22 cellular contexts compared by ENCODE assay signal in genomic region chr1:185654199-185654951, GRCh38.
DNase-seq lines count a peak whose midpoint lies in the region; ATAC-seq and TF ChIP-seq lines count a peak whose summit lies in the region.
"Had no signal": no experiment of that assay in that cellular context is flagged by ENCODE, and none has a peak within 500 bp of the region (broad histone marks: within the 10 kb centered on the region; RNA-seq: fewer than 3 reads in every experiment).

No MANE protein-coding gene starts in this region.

- DNase-seq in Right ventricle myocardium inferior (ENCODE audit: missing footprints) = no peak
- DNase-seq in cardiac septum (ENCODE audit: low spot score) = no peak
- DNase-seq in epithelial cell of esophagus (ENCODE audit: low read depth) = peak; percentile 39
- no peak for DNase-seq in left lung
- no peak for DNase-seq in DMS 273 (lab: John Stamatoyannopoulos, UW; ENCODE audit: unreplicated experiment)
- DNase-seq in ovary = no peak
- DNase-seq in AG08395 (ENCODE audit: low spot score) = no peak
- DNase-seq in KBM-7 = no peak
- DNase-seq: 8988T; activated CD4-positive, alpha-beta T cell treated with anti-CD3 and anti-CD28 coated beads for 1 hour; activated gamma-delta T cell; aorta; DMS79; effector CD4-positive, alpha-beta T cell; GM23248; KG1; NCI-H1092 treated with DMSO at 0.1 percent for 48 hours; NCI-H69; OCI-M1; thyroid gland had no signal

- WGBS in ovary, 3 donors = 66 to 80% (median 70%) methylated on average over 4 of the region's 4 CpGs

- TF ChIP-seq POLR2A in ovary (IDR thresholded peaks at IDR 0.05) = no peak

- TF ChIP-seq EP300 in ovary (IDR thresholded peaks at IDR 0.05) = no peak

- in situ Hi-C loops in KBM-7 (cut with MboI; ENCODE audit: low pct_unique_long_range_greater_than_20kb, low sequenced_read_pairs) = no loop called here

- no peak for TF ChIP-seq CTCF in epithelial cell of esophagus (IDR thresholded peaks at IDR 0.05; ENCODE audit: insufficient read depth, low read depth, low read length, missing control alignments)
- TF ChIP-seq CTCF in left lung (IDR thresholded peaks at IDR 0.05) = no peak
- no peak for TF ChIP-seq CTCF in ovary (IDR thresholded peaks at IDR 0.05)

- ATAC-seq in Right ventricle myocardium inferior (peak; percentile 91), left lung (peak; percentile 59)
- ATAC-seq: stimulated activated memory B cell treated with anti-CD40 and anti-IgM and Interleukin-4, amounts not matched to agents 10 μg/mL and 1 μg/mL and 100 μg/mL, for 72 hours had no signal

- intact Hi-C loops in Right ventricle myocardium inferior (cut with DNase I) = loop anchor here (5.0 kb wide), 1 partner anchor 337 kb away; the partner anchor contains the start of gene IVNS1ABP
- intact Hi-C loops in cardiac septum (cut with DNase I) = loop anchor here (5.0 kb wide), 1 partner anchor 167 kb away; no protein-coding TSS in a partner anchor
- intact Hi-C loops in left lung (cut with DNase I) = no loop called here
- intact Hi-C loops in ovary (cut with DNase I) = no loop called here

- H3K27ac ChIP-seq in left lung = no peak overlapping the region
- H3K27ac ChIP-seq in ovary = no peak overlapping the region
- H3K27ac ChIP-seq: C4-2B, GM23248, thyroid gland had no signal

- H3K27me3 ChIP-seq in left lung (no peaks in the 10 kb centered on the region), ovary (no peaks in the 10 kb centered on the region)
- H3K27me3 ChIP-seq: thyroid gland had no signal

- H3K36me3 ChIP-seq in left lung (no peaks in the 10 kb centered on the region), ovary (no peaks in the 10 kb centered on the region)
- H3K36me3 ChIP-seq: thyroid gland had no signal

- H3K9me3 ChIP-seq in left lung (peaks cover 0 to under 1% of the 10 kb centered on the region in 2 donors), ovary (peaks cover 0 to 3% of the 10 kb centered on the region in 2 donors)
- H3K9me3 ChIP-seq: thyroid gland had no signal

- H3K4me3 ChIP-seq in epithelial cell of esophagus (ENCODE audit: low read length) = no peak overlapping the region
- no peak overlapping the region for H3K4me3 ChIP-seq in left lung
- H3K4me3 ChIP-seq in ovary = no peak overlapping the region
- H3K4me3 ChIP-seq: GM23248, thyroid gland had no signal

- no peaks in the 10 kb centered on the region for H3K4me1 ChIP-seq in left lung
- no peaks in the 10 kb centered on the region for H3K4me1 ChIP-seq in ovary (ENCODE audit: insufficient read depth)
- H3K4me1 ChIP-seq: thyroid gland had no signal

Comparison
In these comparisons a context has a peak if more than half of its experiments do, and no peak if none do; other contexts are left out.
1. intact Hi-C loops: an anchor here in Right ventricle myocardium inferior (5.0 kb wide) and cardiac septum (5.0 kb wide); none called in left lung and ovary.